In genomic region chr9:129810788-129811187, GRCh38 we compare ENCODE assay signal across 1 cellular context.
TF ChIP-seq lines count a peak whose summit lies in the region.

No MANE protein-coding gene starts in this region.

TF ChIP-seq in HepG2, 621 proteins besides CTCF, POLR2A, EP300 and RAD21:
- TF ChIP-seq KLF11 (CRISPR knock-in tag; IDR thresholded peaks at IDR 0.05) (no peak), TBX3 (IDR thresholded peaks at IDR 0.05; ENCODE audit: borderline replicate concordance) (no peak), ZNF660 (CRISPR knock-in tag; IDR thresholded peaks at IDR 0.05; ENCODE audit: borderline replicate concordance, low read depth) (no peak), TGIF2 (CRISPR knock-in tag; IDR thresholded peaks at IDR 0.05) (no peak), ARID4A (CRISPR knock-in tag; IDR thresholded peaks at IDR 0.05; ENCODE audit: borderline replicate concordance) (no peak)
